Comparison of ENCODE assay signal across 7 cellular contexts in genomic region chr9:33721674-33722358, GRCh38.
DNase-seq lines count a peak whose midpoint lies in the region; ATAC-seq and TF ChIP-seq lines count a peak whose summit lies in the region.

No MANE protein-coding gene starts in this region.

- H3K36me3 ChIP-seq in left lung, result no peaks in the 10 kb centered on the region

- H3K9me3 ChIP-seq in left lung, result no peaks in the 10 kb centered on the region

- H3K27ac ChIP-seq in left lung, result no peak overlapping the region

- TF ChIP-seq CTCF in left lung (IDR thresholded peaks at IDR 0.05), result peak; percentile 99 to 100

- H3K27me3 ChIP-seq in left lung, result no peaks in the 10 kb centered on the region

- H3K4me3 Mint-ChIP-seq in central memory CD8-positive, alpha-beta T cell, result no peak overlapping the region

- H3K27ac Mint-ChIP-seq in central memory CD8-positive, alpha-beta T cell (ENCODE audit: low read depth), result no peak overlapping the region

- H3K27me3 Mint-ChIP-seq in central memory CD8-positive, alpha-beta T cell, result peaks cover 34% of the 10 kb centered on the region

- intact Hi-C loops in left lung (cut with DNase I), result loop anchor here in 1 of 2 donors (2.0 kb wide), 1 partner anchor 99 kb away; no protein-coding TSS in a partner anchor

- peaks cover 0 to 9% of the 10 kb centered on the region in 2 donors for H3K4me1 ChIP-seq in left lung

- peaks cover 6% of the 10 kb centered on the region for H3K9me3 Mint-ChIP-seq in central memory CD8-positive, alpha-beta T cell

- ATAC-seq in GM18498 (IDR thresholded peaks at IDR 0.05; ENCODE audit: unreplicated experiment) (peak; percentile 67), HG03139 (IDR thresholded peaks at IDR 0.05; ENCODE audit: unreplicated experiment) (peak; percentile 52), left lung (peak; percentile 99)
- peak; percentile 61 for ATAC-seq in central memory CD8-positive, alpha-beta T cell (replicated peaks; ENCODE audit: extremely low read depth, poor library complexity, severe bottlenecking)

- H3K4me1 Mint-ChIP-seq in central memory CD8-positive, alpha-beta T cell, result peaks cover 6% of the 10 kb centered on the region

- peak; percentile 47 to 90 for DNase-seq in NCI-H446 (lab: John Stamatoyannopoulos, UW)
- DNase-seq in activated CD4-positive, alpha-beta T cell treated with anti-CD3 and anti-CD28 coated beads for 1 hour, result peak; percentile 73
- peak; percentile 79 to 92 for DNase-seq in central memory CD8-positive, alpha-beta T cell (ENCODE audit: low spot score in 2 of 2)
- DNase-seq in left lung, result peak; percentile 81 to 96
- DNase-seq in stimulated activated CD4-positive, alpha-beta T cell treated with anti-CD3 and anti-CD28 coated beads, Interleukin-4, amount 100 ng/mL, for 1 hour, result peak; percentile 89

- H3K4me3 ChIP-seq in left lung, result no peak overlapping the region

- no peaks in the 10 kb centered on the region for H3K36me3 Mint-ChIP-seq in central memory CD8-positive, alpha-beta T cell (ENCODE audit: insufficient read depth)
